In genomic region chr5:168721354-168721753, GRCh38 we compare ENCODE assay signal across 37 cellular contexts.
"Had no signal": no experiment of that assay in that cellular context is flagged by ENCODE, and none has a peak within 500 bp of the region (broad histone marks: within the 10 kb centered on the region; RNA-seq: fewer than 3 reads in every experiment).

No MANE protein-coding gene starts in this region.

- H3K4me1 Mint-ChIP-seq: activated CD4-positive, alpha-beta T cell treated with anti-CD3 and anti-CD28 coated beads for 36 hours; activated CD4-positive, alpha-beta T cell treated with anti-CD3 and anti-CD28 coated beads, Interleukin-2, amount 10 ng/mL, durations not matched to agents 24 days and 14 days; activated CD8-positive, alpha-beta memory T cell treated with anti-CD3 and anti-CD28 coated beads, Interleukin-2, amount 10 ng/mL, durations not matched to agents 7 days and 5 days; activated naive CD4-positive, alpha-beta T cell treated with anti-CD3 and anti-CD28 coated beads, Interleukin-2, amount 50 U/mL, for 24 hours; activated naive CD8-positive, alpha-beta T cell treated with anti-CD3 and anti-CD28 coated beads for 36 hours; activated naive CD8-positive, alpha-beta T cell treated with anti-CD3 and anti-CD28 coated beads, Interleukin-2, amount 50 U/mL, for 24 hours; central memory CD8-positive, alpha-beta T cell; T-helper 17 cell had no signal

- DNase-seq: activated CD4-positive, alpha-beta memory T cell treated with anti-CD3 and anti-CD28 coated beads for 36 hours; activated CD4-positive, alpha-beta T cell treated with anti-CD3 and anti-CD28 coated beads for 36 hours; activated CD4-positive, alpha-beta T cell treated with anti-CD3 and anti-CD28 coated beads, Interleukin-2, amount 10 ng/mL, durations not matched to agents 24 days and 14 days; activated CD4-positive, CD25-positive, alpha-beta regulatory T cell; activated CD4-positive, CD25-positive, alpha-beta regulatory T cell treated with anti-CD3 and anti-CD28 coated beads, Interleukin-2, amount 50 U/mL, for 72 hours; activated CD8-positive, alpha-beta memory T cell treated with anti-CD3 and anti-CD28 coated beads, Interleukin-2, amount 10 ng/mL, durations not matched to agents 7 days and 5 days; activated CD8-positive, alpha-beta memory T cell treated with anti-CD3 and anti-CD28 coated beads, Interleukin-2, amount 50 U/mL, for 4 hours; activated CD8-positive, alpha-beta T cell treated with anti-CD3 and anti-CD28 coated beads, Interleukin-2, amount 10 ng/mL, durations not matched to agents 7 days and 5 days; activated effector memory CD4-positive, alpha-beta T cell treated with anti-CD3 and anti-CD28 coated beads, Interleukin-2, amount 50 U/mL, for 16 hours; activated naive CD4-positive, alpha-beta T cell treated with anti-CD3 and anti-CD28 coated beads for 36 hours; activated naive CD8-positive, alpha-beta T cell treated with anti-CD3 and anti-CD28 coated beads for 36 hours; activated naive CD8-positive, alpha-beta T cell treated with anti-CD3 and anti-CD28 coated beads, Interleukin-2, amount 50 U/mL, for 24 hours; activated T-cell treated with anti-CD3 and anti-CD28 coated beads, Interleukin-2, amount 50 U/mL, for 1 hour; activated T-cell treated with anti-CD3 and anti-CD28 coated beads, Interleukin-2, amount 50 U/mL, for 48 hours; adrenal gland; amygdala; aorta; brain microvascular endothelial cell; dorsolateral prefrontal cortex; effector CD4-positive, alpha-beta T cell; effector memory CD8-positive, alpha-beta T cell; erythroblast; foreskin keratinocyte; heart right ventricle; T-helper 1 cell; T-helper 17 cell; T1000; WERI-Rb-1 had no signal

- H3K4me3 ChIP-seq: adrenal gland, coronary artery, dorsolateral prefrontal cortex, esophagus muscularis mucosa, gastroesophageal sphincter, heart right ventricle had no signal

- H3K27me3 Mint-ChIP-seq: activated CD4-positive, alpha-beta T cell treated with anti-CD3 and anti-CD28 coated beads, Interleukin-2, amount 10 ng/mL, durations not matched to agents 24 days and 14 days had no signal

- H3K27me3 ChIP-seq: adrenal gland, brain microvascular endothelial cell, esophagus muscularis mucosa, foreskin keratinocyte, gastroesophageal sphincter, heart right ventricle had no signal

- H3K36me3 ChIP-seq: brain microvascular endothelial cell, WERI-Rb-1 had no signal

- H3K4me1 ChIP-seq: adrenal gland, esophagus muscularis mucosa, foreskin keratinocyte, gastroesophageal sphincter, heart right ventricle had no signal

- ATAC-seq: activated CD4-positive, alpha-beta T cell treated with anti-CD3 and anti-CD28 coated beads for 36 hours; activated CD8-positive, alpha-beta memory T cell treated with anti-CD3 and anti-CD28 coated beads, Interleukin-2, amount 10 ng/mL, durations not matched to agents 7 days and 5 days; activated CD8-positive, alpha-beta T cell treated with anti-CD3 and anti-CD28 coated beads, Interleukin-2, amount 10 ng/mL, durations not matched to agents 7 days and 5 days; activated naive CD8-positive, alpha-beta T cell treated with anti-CD3 and anti-CD28 coated beads, Interleukin-2, amount 50 U/mL, for 24 hours; effector memory CD8-positive, alpha-beta T cell; foreskin keratinocyte; gastroesophageal sphincter; heart right ventricle; T-helper 17 cell had no signal

- H3K9me3 ChIP-seq: adrenal gland, esophagus muscularis mucosa, gastroesophageal sphincter, heart right ventricle had no signal

- H3K36me3 Mint-ChIP-seq: activated CD4-positive, alpha-beta memory T cell treated with anti-CD3 and anti-CD28 coated beads for 36 hours; activated CD8-positive, alpha-beta memory T cell treated with anti-CD3 and anti-CD28 coated beads, Interleukin-2, amount 10 ng/mL, durations not matched to agents 7 days and 5 days; activated naive CD4-positive, alpha-beta T cell treated with anti-CD3 and anti-CD28 coated beads, Interleukin-2, amount 50 U/mL, for 24 hours; activated naive CD8-positive, alpha-beta T cell treated with anti-CD3 and anti-CD28 coated beads for 36 hours had no signal

- H3K9me3 Mint-ChIP-seq: activated CD4-positive, alpha-beta memory T cell treated with anti-CD3 and anti-CD28 coated beads for 36 hours; activated CD4-positive, alpha-beta T cell treated with anti-CD3 and anti-CD28 coated beads, Interleukin-2, amount 10 ng/mL, durations not matched to agents 24 days and 14 days; activated naive CD4-positive, alpha-beta T cell treated with anti-CD3 and anti-CD28 coated beads for 36 hours; activated naive CD4-positive, alpha-beta T cell treated with anti-CD3 and anti-CD28 coated beads, Interleukin-2, amount 50 U/mL, for 24 hours; activated naive CD8-positive, alpha-beta T cell treated with anti-CD3 and anti-CD28 coated beads for 36 hours; activated naive CD8-positive, alpha-beta T cell treated with anti-CD3 and anti-CD28 coated beads, Interleukin-2, amount 50 U/mL, for 24 hours; activated T-helper 1 cell treated with anti-CD3 and anti-CD28 coated beads, Interleukin-12 subunit alpha, Interleukin-12 subunit beta, Interleukin-2, Interleukin-4 antibody, amounts not matched to agents 30 ng/mL and 10 ng/mL and 1 ng/mL, durations not matched to agents 14 hours and 24 hours and 36 hours; activated T-helper 2 cell treated with anti-CD3 and anti-CD28 coated beads, Interferon-gamma antibody, Interleukin-2, Interleukin-4, amounts not matched to agents 10 μg/mL and 5 μg/mL and 100 μg/mL, durations not matched to agents 14 hours and 24 hours and 36 hours; central memory CD8-positive, alpha-beta T cell; dendritic cell treated with granulocyte-macrophage colony-stimulating factor and Interleukin-4, amounts not matched to agents 40 ng/mL and 50 ng/mL, for 4 days; T-helper 2 cell treated with Interferon-gamma antibody and Interleukin-4, amounts not matched to agents 5 μg/mL and 100 μg/mL, for 36 hours had no signal

- H3K27ac ChIP-seq: adrenal gland, brain microvascular endothelial cell, coronary artery, dorsolateral prefrontal cortex, esophagus muscularis mucosa, foreskin keratinocyte, gastroesophageal sphincter, heart right ventricle, WERI-Rb-1 had no signal

- H3K27ac Mint-ChIP-seq: activated CD4-positive, alpha-beta memory T cell treated with anti-CD3 and anti-CD28 coated beads for 36 hours; activated CD4-positive, alpha-beta T cell treated with anti-CD3 and anti-CD28 coated beads for 36 hours; activated CD4-positive, alpha-beta T cell treated with anti-CD3 and anti-CD28 coated beads, Interleukin-2, amount 10 ng/mL, durations not matched to agents 24 days and 14 days; activated CD8-positive, alpha-beta memory T cell treated with anti-CD3 and anti-CD28 coated beads, Interleukin-2, amount 10 ng/mL, durations not matched to agents 7 days and 5 days; activated CD8-positive, alpha-beta T cell treated with anti-CD3 and anti-CD28 coated beads, Interleukin-2, amount 10 ng/mL, durations not matched to agents 7 days and 5 days; activated naive CD4-positive, alpha-beta T cell treated with anti-CD3 and anti-CD28 coated beads for 36 hours; activated naive CD4-positive, alpha-beta T cell treated with anti-CD3 and anti-CD28 coated beads, Interleukin-2, amount 50 U/mL, for 24 hours; activated naive CD8-positive, alpha-beta T cell treated with anti-CD3 and anti-CD28 coated beads for 36 hours; activated naive CD8-positive, alpha-beta T cell treated with anti-CD3 and anti-CD28 coated beads, Interleukin-2, amount 50 U/mL, for 24 hours; activated T-helper 1 cell treated with anti-CD3 and anti-CD28 coated beads, Interleukin-12 subunit alpha, Interleukin-12 subunit beta, Interleukin-2, Interleukin-4 antibody, amounts not matched to agents 30 ng/mL and 10 ng/mL and 1 ng/mL, durations not matched to agents 14 hours and 24 hours and 36 hours; activated T-helper 2 cell treated with anti-CD3 and anti-CD28 coated beads, Interferon-gamma antibody, Interleukin-2, Interleukin-4, amounts not matched to agents 10 μg/mL and 5 μg/mL and 100 μg/mL, durations not matched to agents 14 hours and 24 hours and 36 hours; dendritic cell treated with granulocyte-macrophage colony-stimulating factor and Interleukin-4, amounts not matched to agents 40 ng/mL and 50 ng/mL, for 4 days; effector memory CD8-positive, alpha-beta T cell; T-helper 17 cell; T-helper 2 cell treated with Interferon-gamma antibody and Interleukin-4, amounts not matched to agents 5 μg/mL and 100 μg/mL, for 36 hours had no signal

- H3K4me3 Mint-ChIP-seq: activated CD4-positive, alpha-beta memory T cell treated with anti-CD3 and anti-CD28 coated beads for 36 hours; activated CD4-positive, alpha-beta T cell treated with anti-CD3 and anti-CD28 coated beads for 36 hours; activated CD4-positive, alpha-beta T cell treated with anti-CD3 and anti-CD28 coated beads, Interleukin-2, amount 10 ng/mL, durations not matched to agents 24 days and 14 days; activated CD8-positive, alpha-beta memory T cell treated with anti-CD3 and anti-CD28 coated beads, Interleukin-2, amount 10 ng/mL, durations not matched to agents 7 days and 5 days; activated CD8-positive, alpha-beta T cell treated with anti-CD3 and anti-CD28 coated beads, Interleukin-2, amount 10 ng/mL, durations not matched to agents 7 days and 5 days; activated naive CD4-positive, alpha-beta T cell treated with anti-CD3 and anti-CD28 coated beads for 36 hours; activated naive CD4-positive, alpha-beta T cell treated with anti-CD3 and anti-CD28 coated beads, Interleukin-2, amount 50 U/mL, for 24 hours; activated naive CD8-positive, alpha-beta T cell treated with anti-CD3 and anti-CD28 coated beads for 36 hours; activated naive CD8-positive, alpha-beta T cell treated with anti-CD3 and anti-CD28 coated beads, Interleukin-2, amount 50 U/mL, for 24 hours; activated T-helper 1 cell treated with anti-CD3 and anti-CD28 coated beads, Interleukin-12 subunit alpha, Interleukin-12 subunit beta, Interleukin-2, Interleukin-4 antibody, amounts not matched to agents 30 ng/mL and 10 ng/mL and 1 ng/mL, durations not matched to agents 14 hours and 24 hours and 36 hours; central memory CD8-positive, alpha-beta T cell; dendritic cell treated with granulocyte-macrophage colony-stimulating factor and Interleukin-4, amounts not matched to agents 40 ng/mL and 50 ng/mL, for 4 days; effector memory CD8-positive, alpha-beta T cell; T-helper 17 cell; T-helper 2 cell treated with Interferon-gamma antibody and Interleukin-4, amounts not matched to agents 5 μg/mL and 100 μg/mL, for 36 hours had no signal
